Comparison of ENCODE assay signal across 30 cellular contexts in the genomic region with DNA sequence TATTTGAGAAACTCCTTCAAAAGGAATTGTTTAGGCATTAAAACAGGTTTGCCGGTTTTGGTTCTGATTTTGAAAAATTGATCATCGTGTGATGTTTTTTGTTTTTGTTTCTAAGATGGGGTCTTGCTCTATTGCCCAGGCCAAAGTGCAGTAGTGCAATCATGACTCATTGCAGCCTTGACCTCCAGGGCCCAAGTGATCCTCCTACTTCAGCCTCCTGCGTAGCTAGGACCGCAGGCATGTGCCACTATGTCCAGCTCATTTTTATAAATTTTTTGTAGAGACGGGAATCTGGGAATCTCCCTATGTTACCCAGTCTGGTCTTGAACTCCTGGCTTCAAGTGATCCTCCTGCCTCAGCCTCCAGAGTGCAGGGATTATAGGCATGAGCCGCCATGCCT.
"Had no signal": no experiment of that assay in that cellular context is flagged by ENCODE, and none has a peak within 500 bp of the region (broad histone marks: within the 10 kb centered on the region; RNA-seq: fewer than 3 reads in every experiment).

No MANE protein-coding gene starts in this region.

- H3K27me3 ChIP-seq: stomach, testis, thyroid gland, transverse colon, upper lobe of right lung had no signal

- ATAC-seq: left cardiac atrium; left lobe of liver; left ventricle myocardium superior; lower lobe of right lung; naive thymus-derived CD8-positive, alpha-beta T cell; sciatic nerve; stimulated activated naive B cell treated with anti-CD40 and anti-IgM and Interleukin-4, amounts not matched to agents 10 μg/mL and 1 μg/mL and 100 μg/mL, for 72 hours; stimulated activated naive CD8-positive, alpha-beta T cell treated with anti-CD3 and anti-CD28 coated beads, Interleukin-15, Interleukin-2, amounts not matched to agents 100 U/mL and 50 U/mL, for 24 hours; upper lobe of right lung had no signal

- H3K27ac ChIP-seq: lower lobe of right lung, neutrophil, parathyroid adenoma, prostate gland, skin epidermis, stomach, testis, thyroid gland, transverse colon, upper lobe of right lung had no signal

- H3K9ac ChIP-seq: parathyroid adenoma had no signal

- H3K36me3 ChIP-seq: lower lobe of right lung, neutrophil, prostate gland, stomach, thyroid gland, transverse colon, upper lobe of right lung had no signal

- FAIRE-seq: keratinocyte, urothelium cell line had no signal

- H3K4me3 ChIP-seq: lower lobe of right lung, prostate gland, skin epidermis, stomach, testis, thyroid gland, transverse colon, upper lobe of right lung had no signal

- H3K4me1 ChIP-seq: parathyroid adenoma, thyroid gland had no signal

- DNase-seq: head of caudate nucleus; hippocampal formation; kidney glomerular epithelial cell; left cardiac atrium; left ventricle myocardium superior; lower lobe of right lung; mammary epithelial cell; mesenchymal stem cell; naive thymus-derived CD8-positive, alpha-beta T cell; occipital lobe; retina; stimulated activated CD4-positive, alpha-beta T cell treated with anti-CD3 and anti-CD28 coated beads, Interleukin-12 subunit alpha, Interleukin-12 subunit beta, amount 100 ng/mL, for 4 hours; stimulated activated CD4-positive, alpha-beta T cell treated with anti-CD3 and anti-CD28 coated beads, Interleukin-15, amount 100 ng/mL, for 24 hours; stimulated activated CD4-positive, alpha-beta T cell treated with anti-CD3 and anti-CD28 coated beads, Interleukin-2, amount 100 ng/mL, for 24 hours; stimulated activated CD4-positive, alpha-beta T cell treated with anti-CD3 and anti-CD28 coated beads, Interleukin-4, amount 100 ng/mL, for 1 hour; stimulated activated naive B cell treated with anti-CD40 and anti-IgM and Interleukin-4, amounts not matched to agents 10 μg/mL and 1 μg/mL and 100 μg/mL, for 72 hours; stimulated activated naive CD8-positive, alpha-beta T cell treated with anti-CD3 and anti-CD28 coated beads, Interleukin-15, Interleukin-2, amounts not matched to agents 100 U/mL and 50 U/mL, for 24 hours; stomach; testis; thyroid gland; transverse colon; upper lobe of right lung had no signal

- H3K9me3 ChIP-seq: lower lobe of right lung, neutrophil, prostate gland, stomach, testis, thyroid gland, transverse colon, upper lobe of right lung had no signal

- H2AFZ ChIP-seq: parathyroid adenoma had no signal
